In genomic region chr7:130667593-130668257, GRCh38 we compare ENCODE assay signal across 8 cellular contexts. TPM values are rescaled to one million over a fixed set of nuclear protein-coding genes. Genes with fewer than 3 reads are reported as not detected.
DNase-seq lines count a peak whose midpoint lies in the region; ATAC-seq and TF ChIP-seq lines count a peak whose summit lies in the region.

No MANE protein-coding gene starts in this region.

- H3K4me1 ChIP-seq in ES-I3 (ENCODE audit: insufficient read depth, low read length) (no peaks in the 10 kb centered on the region), iPS DF 6.9 (ENCODE audit: control insufficient read depth, insufficient read depth, low read length) (0 out of 2 replicates have a peak, but pooled peaks cover 2% of the 10 kb centered on the region), gastrocnemius medialis (peaks cover 0 to 7% of the 10 kb centered on the region in 2 donors)

- H3K4me3 Mint-ChIP-seq in activated CD4-positive, alpha-beta memory T cell treated with anti-CD3 and anti-CD28 coated beads, Interleukin-2, amount 10 ng/mL, durations not matched to agents 7 days and 5 days, result peak overlapping the region; percentile 77

- ATAC-seq in HG03342 (IDR thresholded peaks at IDR 0.05; ENCODE audit: unreplicated experiment) (peak; percentile 1), gastrocnemius medialis (no peak), HG03565 (IDR thresholded peaks at IDR 0.05; ENCODE audit: unreplicated experiment) (no peak)

- H3K27me3 ChIP-seq in iPS DF 6.9 (ENCODE audit: control insufficient read depth, insufficient read depth, low read length), result no peaks in the 10 kb centered on the region
- no peaks in the 10 kb centered on the region for H3K27me3 ChIP-seq in gastrocnemius medialis

- CTCF ChIA-PET in activated CD4-positive, alpha-beta memory T cell treated with anti-CD3 and anti-CD28 coated beads, Interleukin-2, amount 10 ng/mL, durations not matched to agents 7 days and 5 days (lab: Charles Lee), result interaction anchor here (0.5 kb wide), 1 partner anchor 529 kb away, joined by 3 read pairs; no protein-coding TSS in a partner anchor

- no peaks in the 10 kb centered on the region for H3K36me3 ChIP-seq in ES-I3 (ENCODE audit: insufficient read depth, low read length)
- H3K36me3 ChIP-seq in iPS DF 6.9 (ENCODE audit: control insufficient read depth, insufficient read depth, low read length), result no peaks in the 10 kb centered on the region
- peaks cover 0 to under 1% of the 10 kb centered on the region in 2 donors for H3K36me3 ChIP-seq in gastrocnemius medialis

- intact Hi-C loops in gastrocnemius medialis (cut with DNase I; ENCODE audit: low total_unique reads), result loop anchor here (2.0 kb wide), 1 partner anchor 597 kb away; the partner anchor contains the start of gene KLHDC10

- POLR2A ChIA-PET in activated CD4-positive, alpha-beta memory T cell treated with anti-CD3 and anti-CD28 coated beads, Interleukin-2, amount 10 ng/mL, durations not matched to agents 7 days and 5 days (lab: Charles Lee), result interaction anchor here (0.6 kb wide), 1 partner anchor 14 kb away, joined by 3 read pairs; no protein-coding TSS in a partner anchor

- no peaks in the 10 kb centered on the region for H3K36me3 Mint-ChIP-seq in activated CD4-positive, alpha-beta memory T cell treated with anti-CD3 and anti-CD28 coated beads, Interleukin-2, amount 10 ng/mL, durations not matched to agents 7 days and 5 days (ENCODE audit: low read depth)

- peaks cover 18% of the 10 kb centered on the region for H3K4me1 Mint-ChIP-seq in activated CD4-positive, alpha-beta memory T cell treated with anti-CD3 and anti-CD28 coated beads, Interleukin-2, amount 10 ng/mL, durations not matched to agents 7 days and 5 days

- no peak for TF ChIP-seq CTCF in gastrocnemius medialis (IDR thresholded peaks at IDR 0.05 in 4 of 5, conservative IDR thresholded peaks at IDR 0.05 in 1 of 5)

- in situ Hi-C loops in gastrocnemius medialis (cut with MboI; ENCODE audit: low sequenced_read_pairs in 4 of 4), result no loop called here

- no peak for TF ChIP-seq POLR2A in gastrocnemius medialis (IDR thresholded peaks at IDR 0.05)

- no peak for DNase-seq in activated CD4-positive, alpha-beta memory T cell treated with anti-CD3 and anti-CD28 coated beads, Interleukin-2, amount 10 ng/mL, durations not matched to agents 7 days and 5 days
- no peak for DNase-seq in iPS DF 6.9 (ENCODE audit: low read depth, low spot score)
- peak in 1 of 2 donors; percentile 17 for DNase-seq in gastrocnemius medialis
- no peak for DNase-seq in KG1 (lab: John Stamatoyannopoulos, UW)
- DNase-seq in NCI-H1048 (lab: John Stamatoyannopoulos, UW), result no peak

- WGBS in iPS DF 6.9 (ENCODE audit: insufficient coverage, insufficient read length), result no CpG with 5 or more reads among the region's 19 CpGs

- H3K27ac ChIP-seq in iPS DF 6.9 (ENCODE audit: low read length), result no peak overlapping the region
- H3K27ac ChIP-seq in gastrocnemius medialis, result peak overlapping the region; percentile 66 to 91 (median 84)

- H3K27me3 Mint-ChIP-seq in activated CD4-positive, alpha-beta memory T cell treated with anti-CD3 and anti-CD28 coated beads, Interleukin-2, amount 10 ng/mL, durations not matched to agents 7 days and 5 days, result no peaks in the 10 kb centered on the region

- H3K4me3 ChIP-seq in iPS DF 6.9 (ENCODE audit: low read length) (peak overlapping the region; percentile 94), gastrocnemius medialis (peak overlapping the region; percentile 77 to 90 (median 82))

- peak overlapping the region; percentile 76; the same call in 1 of the 2 replicates for H3K9ac ChIP-seq in ES-I3 (ENCODE audit: low read depth, low read length)

- H3K9me3 Mint-ChIP-seq in activated CD4-positive, alpha-beta memory T cell treated with anti-CD3 and anti-CD28 coated beads, Interleukin-2, amount 10 ng/mL, durations not matched to agents 7 days and 5 days, result no peaks in the 10 kb centered on the region

- H3K9me3 ChIP-seq in ES-I3 (ENCODE audit: control insufficient read depth, insufficient read depth, low read length), result no peaks in the 10 kb centered on the region
- no peaks in the 10 kb centered on the region for H3K9me3 ChIP-seq in iPS DF 6.9 (ENCODE audit: control insufficient read depth, insufficient read depth, low read length)
- H3K9me3 ChIP-seq in gastrocnemius medialis, result no peaks in the 10 kb centered on the region

- H3K27ac Mint-ChIP-seq in activated CD4-positive, alpha-beta memory T cell treated with anti-CD3 and anti-CD28 coated beads, Interleukin-2, amount 10 ng/mL, durations not matched to agents 7 days and 5 days, result peak overlapping the region; percentile 42

RNA-seq across cellular contexts. Expression of gene COPG2, which starts 0.8 kb away (rescaled TPM):
- total RNA-seq in activated CD4-positive, alpha-beta memory T cell treated with anti-CD3 and anti-CD28 coated beads, Interleukin-2, amount 10 ng/mL, durations not matched to agents 7 days and 5 days, result 10 to 100 TPM; 11.2 to 12.0 TPM
- 10 to 100 TPM; 12.5 to 15.0 (median 14.0) TPM for total RNA-seq in gastrocnemius medialis

RNA-seq across cellular contexts. Expression of gene TSGA13, which starts 18.6 kb away (rescaled TPM):
- total RNA-seq in activated CD4-positive, alpha-beta memory T cell treated with anti-CD3 and anti-CD28 coated beads, Interleukin-2, amount 10 ng/mL, durations not matched to agents 7 days and 5 days, result not detected
- not detected for total RNA-seq in gastrocnemius medialis
